ENCODE assay signal across 11 cellular contexts in the genomic region with DNA sequence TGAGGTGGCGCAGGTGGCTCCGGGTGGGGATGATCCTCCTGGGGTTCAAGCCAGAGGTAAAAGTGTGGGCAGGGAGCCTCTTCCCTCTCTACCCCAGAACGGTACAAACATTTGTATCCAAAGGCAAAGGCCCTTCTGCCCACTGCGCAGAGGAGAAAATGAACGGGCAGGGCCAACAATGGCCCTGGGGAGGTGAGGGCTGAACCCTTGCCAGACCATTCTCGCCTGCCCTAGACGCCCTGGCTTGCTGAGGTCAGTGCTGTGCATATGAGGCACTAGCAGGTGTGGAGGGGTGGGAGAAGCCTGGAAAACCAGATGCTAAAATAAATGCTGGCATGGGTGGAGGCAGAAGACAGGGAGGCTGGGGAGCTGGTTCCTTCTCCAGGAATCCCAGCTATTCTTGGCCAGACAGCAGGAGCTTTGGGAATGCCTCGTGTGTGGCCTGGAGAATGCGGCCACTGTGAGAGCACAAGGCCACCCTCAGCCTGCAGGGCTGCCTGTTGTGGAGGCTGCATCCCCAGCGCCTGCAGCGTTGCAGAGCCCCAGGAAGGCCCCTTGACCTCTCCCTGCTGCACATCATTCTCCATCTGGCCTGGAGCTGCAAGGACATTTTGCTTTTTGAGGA. TPM values are rescaled to one million over a fixed set of nuclear protein-coding genes. Genes with fewer than 3 reads are reported as not detected.
A peak's percentile ranks its signal among the peaks of the same experiment; 100 is the strongest.
DNase-seq lines count a peak whose midpoint lies in the region; ATAC-seq and TF ChIP-seq lines count a peak whose summit lies in the region.
"Had no signal": no experiment of that assay in that cellular context is flagged by ENCODE, and none has a peak within 500 bp of the region (broad histone marks: within the 10 kb centered on the region; RNA-seq: fewer than 3 reads in every experiment).

No MANE protein-coding gene starts in this region.

- intact Hi-C loops in CD14-positive monocyte (cut with micrococcal nuclease): loop anchor here (2.0 kb wide), 2 partner anchors 40 to 44 kb away; partner anchors contain the start of gene TAF15 (in 1 of the 2)

- H3K36me3 Mint-ChIP-seq in CD14-positive monocyte: no peaks in the 10 kb centered on the region

- peaks cover 0 to 4% (median 2%) of the 10 kb centered on the region in 7 donors for H3K9me3 Mint-ChIP-seq in CD14-positive monocyte

- TF ChIP-seq CTCF in CD14-positive monocyte (IDR thresholded peaks at IDR 0.05): no peak

- H3K27ac ChIP-seq in HUES48 (ENCODE audit: low read depth, low read length): no peak overlapping the region
- H3K27ac ChIP-seq in angular gyrus (ENCODE audit: low read depth, low read length): peak overlapping the region; percentile 29

- H3K9ac ChIP-seq in HUES48 (ENCODE audit: low read depth, low read length): no peak overlapping the region

- H3K4me1 Mint-ChIP-seq in CD14-positive monocyte: peaks cover 9% of the 10 kb centered on the region

- peaks cover 21 to 31% (median 27%) of the 10 kb centered on the region in 3 donors for H3K27me3 Mint-ChIP-seq in CD14-positive monocyte (ENCODE audit: low read depth in 3 of 3)

- H3K36me3 ChIP-seq in HUES48 (ENCODE audit: control insufficient read depth, insufficient read depth, low read length): no peaks in the 10 kb centered on the region
- H3K36me3 ChIP-seq: sigmoid colon had no signal

- H3K27ac Mint-ChIP-seq in CD14-positive monocyte: no peak overlapping the region

- H3K4me3 Mint-ChIP-seq in CD14-positive monocyte: peak overlapping the region; percentile 83 to 97

- peaks cover 11% of the 10 kb centered on the region for H3K27me3 ChIP-seq in HUES48 (ENCODE audit: control insufficient read depth, insufficient read depth, low read length)
- H3K27me3 ChIP-seq: sigmoid colon had no signal

- H3K4me1 ChIP-seq in HUES48 (ENCODE audit: control insufficient read depth, insufficient read depth, low read length): no peaks in the 10 kb centered on the region

- no peaks in the 10 kb centered on the region for H3K9me3 ChIP-seq in HUES48 (ENCODE audit: control insufficient read depth, insufficient read depth, low read length)
- H3K9me3 ChIP-seq: sigmoid colon had no signal

- no peak for DNase-seq in CD14-positive monocyte (ENCODE audit: low spot score)
- peak; percentile 93 for DNase-seq in myocyte (ENCODE audit: low read depth)
- no peak for DNase-seq in HCEC 1CT
- DNase-seq in SKM-1 treated with dmso at 0.1 percent for 144 hours (lab: John Stamatoyannopoulos, UW; ENCODE audit: unreplicated experiment): no peak
- no peak for DNase-seq in stimulated activated CD4-positive, alpha-beta T cell treated with anti-CD3 and anti-CD28 coated beads, Interleukin-4, amount 100 ng/mL, for 4 hours
- DNase-seq: GOT3, sigmoid colon had no signal

- 0 out of 2 replicates have a peak overlapping the region, but pooled peaks have one; percentile 69 for H3K4me3 ChIP-seq in HUES48 (ENCODE audit: low read depth, low read length)

- ATAC-seq in GM21529 (IDR thresholded peaks at IDR 0.05; ENCODE audit: unreplicated experiment): no peak

RNA-seq across cellular contexts. Expression of gene C17orf50, which starts 4.5 kb away (rescaled TPM):
- not detected for polyA plus RNA-seq in CD14-positive monocyte
- not detected in 2 replicates for total RNA-seq in myocyte
- 0.08 TPM for polyA plus RNA-seq in myocyte (2012)
- total RNA-seq: sigmoid colon had no signal
- polyA plus RNA-seq: keratinocyte had no signal

RNA-seq across cellular contexts. Expression of gene GAS2L2, which starts 12.2 kb away (rescaled TPM):
- not detected for polyA plus RNA-seq in CD14-positive monocyte
- 0.08 TPM in 1 of 2 replicates, not detected in the other for total RNA-seq in myocyte
- polyA plus RNA-seq in myocyte (2012): 0.04 TPM
- total RNA-seq: sigmoid colon had no signal

RNA-seq across cellular contexts. Expression of gene MMP28, which starts 30.2 kb away (rescaled TPM):
- polyA plus RNA-seq in CD14-positive monocyte: not detected
- total RNA-seq in myocyte: 0.42 and 0.99 TPM in 2 replicates
- 6.5 TPM for polyA plus RNA-seq in myocyte (2012)

RNA-seq across cellular contexts. Expression of gene RASL10B, which starts 33.8 kb away (rescaled TPM):
- not detected for polyA plus RNA-seq in CD14-positive monocyte
- 1.1 and 1.3 TPM in 2 replicates for total RNA-seq in myocyte
- polyA plus RNA-seq in myocyte (2012): 1.7 TPM

RNA-seq across cellular contexts. Expression of gene TAF15, which starts 44.1 kb away (rescaled TPM):
- 10 to 100 TPM in 1 of 2 donors, 1 to 10 TPM in 1; 6.0 to 16.3 TPM for polyA plus RNA-seq in CD14-positive monocyte
- 25.1 and 25.7 TPM in 2 replicates for total RNA-seq in myocyte
- 130 TPM for polyA plus RNA-seq in myocyte (2012)
